In genomic region chr4:769511-769910, GRCh38 we compare ENCODE assay signal across 3 cellular contexts.
TF ChIP-seq lines count a peak whose summit lies in the region.

No MANE protein-coding gene starts in this region.

TF ChIP-seq in SK-N-SH, 30 proteins besides CTCF, POLR2A, EP300 and RAD21:
- peak; percentile 45; the same call in 1 of the 2 replicates for TF ChIP-seq POLR2AphosphoS5 (IDR thresholded peaks at IDR 0.05; ENCODE audit: low read depth, low read length)
- TF ChIP-seq MAX (IDR thresholded peaks at IDR 0.05; ENCODE audit: low read depth): no peak
TF ChIP-seq in SK-N-SH: peak in this region for 1.

TF ChIP-seq in SK-N-SH treated with all-trans-retinoic acid at 6 μM for 48 hours, 23 proteins besides CTCF, POLR2A, EP300 and RAD21:
- TF ChIP-seq ARNTL (CRISPR knock-in tag; IDR thresholded peaks at IDR 0.05; ENCODE audit: borderline replicate concordance, low read depth): no peak
- no peak for TF ChIP-seq TOX (CRISPR knock-in tag; IDR thresholded peaks at IDR 0.05; ENCODE audit: borderline replicate concordance)
- no peak for TF ChIP-seq ZC3H10 (CRISPR knock-in tag; IDR thresholded peaks at IDR 0.05)
- TF ChIP-seq CREB5 (CRISPR knock-in tag; IDR thresholded peaks at IDR 0.05; ENCODE audit: low read depth): no peak
- no peak for TF ChIP-seq SNAI2 (CRISPR knock-in tag; IDR thresholded peaks at IDR 0.05)
- no peak for TF ChIP-seq ZFP3 (CRISPR knock-in tag; IDR thresholded peaks at IDR 0.05)
- no peak for TF ChIP-seq CSDC2 (CRISPR knock-in tag; IDR thresholded peaks at IDR 0.05)
- TF ChIP-seq BACH2 (CRISPR knock-in tag; IDR thresholded peaks at IDR 0.05; ENCODE audit: borderline replicate concordance): no peak
- TF ChIP-seq OSR1 (CRISPR knock-in tag; IDR thresholded peaks at IDR 0.05): no peak
- no peak for TF ChIP-seq ZNF8 (CRISPR knock-in tag; IDR thresholded peaks at IDR 0.05)
- no peak for TF ChIP-seq ZFP30 (CRISPR knock-in tag; IDR thresholded peaks at IDR 0.05)
- TF ChIP-seq ZNF70 (CRISPR knock-in tag; IDR thresholded peaks at IDR 0.05): no peak
- no peak for TF ChIP-seq TSHZ2 (CRISPR knock-in tag; IDR thresholded peaks at IDR 0.05)

TF ChIP-seq in endothelial cell of umbilical vein, 7 proteins besides CTCF, POLR2A, EP300 and RAD21:
- TF ChIP-seq FOS (IDR thresholded peaks at IDR 0.05; ENCODE audit: borderline replicate concordance, insufficient read depth, low read length) (no peak), GATA2 (IDR thresholded peaks at IDR 0.05; ENCODE audit: insufficient read depth, insufficient read length, low read depth, low read length) (no peak), MAX (IDR thresholded peaks at IDR 0.05; ENCODE audit: insufficient read depth, insufficient read length) (no peak), POLR2AphosphoS5 (IDR thresholded peaks at IDR 0.05; ENCODE audit: insufficient read depth, low read depth, low read length) (peak; percentile 10), EZH2 (IDR thresholded peaks at IDR 0.05; ENCODE audit: borderline replicate concordance, low read depth, low read length, severe bottlenecking) (no peak), JUN (IDR thresholded peaks at IDR 0.05; ENCODE audit: borderline replicate concordance, insufficient read depth, insufficient read length, low read depth) (no peak), MYC (IDR thresholded peaks at IDR 0.05; ENCODE audit: low read depth, low read length) (no peak)
TF ChIP-seq in endothelial cell of umbilical vein: peak in this region for 1.
